In the genomic region with DNA sequence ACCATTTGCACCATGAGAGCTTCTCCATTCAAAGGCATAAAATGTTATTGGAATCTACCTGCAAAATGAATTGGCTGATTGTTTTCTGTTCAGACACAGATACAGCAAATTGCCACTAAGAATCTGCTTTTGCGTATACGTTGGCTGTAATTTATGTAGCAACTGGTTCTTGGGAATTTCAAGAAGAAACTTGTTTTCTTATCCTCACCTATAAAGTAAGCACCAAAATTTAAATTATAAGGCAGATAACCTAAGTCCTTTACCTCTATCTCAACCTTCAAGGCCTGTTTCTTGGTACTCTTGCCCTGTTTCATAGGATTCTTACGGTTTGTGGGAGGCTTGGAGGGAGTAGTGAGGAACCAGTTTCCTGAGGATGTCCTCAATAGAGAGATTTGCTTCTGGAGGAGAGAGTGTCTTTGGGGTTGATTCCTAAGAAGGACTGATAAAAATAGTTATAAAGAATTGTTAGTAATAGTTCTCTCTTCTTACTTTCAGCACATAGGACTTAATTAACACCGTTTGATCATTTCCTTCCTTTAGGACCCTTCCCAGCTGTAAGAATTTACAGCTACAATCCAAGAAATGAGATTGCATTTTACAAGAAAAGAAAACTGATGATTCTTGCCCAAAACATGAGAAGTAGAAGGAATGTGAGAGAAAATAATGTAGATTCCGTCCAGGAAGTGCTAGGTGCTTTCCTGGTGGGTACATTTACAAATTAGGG, we compare ENCODE assay signal across 1 cellular context.
TF ChIP-seq lines count a peak whose summit lies in the region.

No MANE protein-coding gene starts in this region.

TF ChIP-seq in GM23338, 12 proteins besides CTCF, POLR2A, EP300 and RAD21 (continued from another document):
- TF ChIP-seq, protein P1, sequence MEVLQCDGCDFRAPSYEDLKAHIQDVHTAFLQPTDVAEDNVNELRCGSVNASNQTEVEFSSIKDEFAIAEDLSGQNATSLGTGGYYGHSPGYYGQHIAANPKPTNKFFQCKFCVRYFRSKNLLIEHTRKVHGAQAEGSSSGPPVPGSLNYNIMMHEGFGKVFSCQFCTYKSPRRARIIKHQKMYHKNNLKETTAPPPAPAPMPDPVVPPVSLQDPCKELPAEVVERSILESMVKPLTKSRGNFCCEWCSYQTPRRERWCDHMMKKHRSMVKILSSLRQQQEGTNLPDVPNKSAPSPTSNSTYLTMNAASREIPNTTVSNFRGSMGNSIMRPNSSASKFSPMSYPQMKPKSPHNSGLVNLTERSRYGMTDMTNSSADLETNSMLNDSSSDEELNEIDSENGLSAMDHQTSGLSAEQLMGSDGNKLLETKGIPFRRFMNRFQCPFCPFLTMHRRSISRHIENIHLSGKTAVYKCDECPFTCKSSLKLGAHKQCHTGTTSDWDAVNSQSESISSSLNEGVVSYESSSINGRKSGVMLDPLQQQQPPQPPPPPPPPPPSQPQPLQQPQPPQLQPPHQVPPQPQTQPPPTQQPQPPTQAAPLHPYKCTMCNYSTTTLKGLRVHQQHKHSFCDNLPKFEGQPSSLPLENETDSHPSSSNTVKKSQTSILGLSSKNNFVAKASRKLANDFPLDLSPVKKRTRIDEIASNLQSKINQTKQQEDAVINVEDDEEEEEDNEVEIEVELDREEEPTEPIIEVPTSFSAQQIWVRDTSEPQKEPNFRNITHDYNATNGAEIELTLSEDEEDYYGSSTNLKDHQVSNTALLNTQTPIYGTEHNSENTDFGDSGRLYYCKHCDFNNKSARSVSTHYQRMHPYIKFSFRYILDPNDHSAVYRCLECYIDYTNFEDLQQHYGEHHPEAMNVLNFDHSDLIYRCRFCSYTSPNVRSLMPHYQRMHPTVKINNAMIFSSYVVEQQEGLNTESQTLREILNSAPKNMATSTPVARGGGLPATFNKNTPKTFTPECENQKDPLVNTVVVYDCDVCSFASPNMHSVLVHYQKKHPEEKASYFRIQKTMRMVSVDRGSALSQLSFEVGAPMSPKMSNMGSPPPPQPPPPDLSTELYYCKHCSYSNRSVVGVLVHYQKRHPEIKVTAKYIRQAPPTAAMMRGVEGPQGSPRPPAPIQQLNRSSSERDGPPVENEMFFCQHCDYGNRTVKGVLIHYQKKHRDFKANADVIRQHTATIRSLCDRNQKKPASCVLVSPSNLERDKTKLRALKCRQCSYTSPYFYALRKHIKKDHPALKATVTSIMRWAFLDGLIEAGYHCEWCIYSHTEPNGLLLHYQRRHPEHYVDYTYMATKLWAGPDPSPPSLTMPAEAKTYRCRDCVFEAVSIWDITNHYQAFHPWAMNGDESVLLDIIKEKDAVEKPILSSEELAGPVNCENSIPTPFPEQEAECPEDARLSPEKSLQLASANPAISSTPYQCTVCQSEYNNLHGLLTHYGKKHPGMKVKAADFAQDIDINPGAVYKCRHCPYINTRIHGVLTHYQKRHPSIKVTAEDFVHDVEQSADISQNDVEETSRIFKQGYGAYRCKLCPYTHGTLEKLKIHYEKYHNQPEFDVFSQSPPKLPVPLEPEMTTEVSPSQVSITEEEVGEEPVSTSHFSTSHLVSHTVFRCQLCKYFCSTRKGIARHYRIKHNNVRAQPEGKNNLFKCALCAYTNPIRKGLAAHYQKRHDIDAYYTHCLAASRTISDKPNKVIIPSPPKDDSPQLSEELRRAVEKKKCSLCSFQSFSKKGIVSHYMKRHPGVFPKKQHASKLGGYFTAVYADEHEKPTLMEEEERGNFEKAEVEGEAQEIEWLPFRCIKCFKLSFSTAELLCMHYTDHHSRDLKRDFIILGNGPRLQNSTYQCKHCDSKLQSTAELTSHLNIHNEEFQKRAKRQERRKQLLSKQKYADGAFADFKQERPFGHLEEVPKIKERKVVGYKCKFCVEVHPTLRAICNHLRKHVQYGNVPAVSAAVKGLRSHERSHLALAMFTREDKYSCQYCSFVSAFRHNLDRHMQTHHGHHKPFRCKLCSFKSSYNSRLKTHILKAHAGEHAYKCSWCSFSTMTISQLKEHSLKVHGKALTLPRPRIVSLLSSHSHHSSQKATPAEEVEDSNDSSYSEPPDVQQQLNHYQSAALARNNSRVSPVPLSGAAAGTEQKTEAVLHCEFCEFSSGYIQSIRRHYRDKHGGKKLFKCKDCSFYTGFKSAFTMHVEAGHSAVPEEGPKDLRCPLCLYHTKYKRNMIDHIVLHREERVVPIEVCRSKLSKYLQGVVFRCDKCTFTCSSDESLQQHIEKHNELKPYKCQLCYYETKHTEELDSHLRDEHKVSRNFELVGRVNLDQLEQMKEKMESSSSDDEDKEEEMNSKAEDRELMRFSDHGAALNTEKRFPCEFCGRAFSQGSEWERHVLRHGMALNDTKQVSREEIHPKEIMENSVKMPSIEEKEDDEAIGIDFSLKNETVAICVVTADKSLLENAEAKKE (CRISPR knock-in tag; IDR thresholded peaks at IDR 0.05): no peak
- TF ChIP-seq NANOG (IDR thresholded peaks at IDR 0.05; ENCODE audit: borderline replicate concordance) (no peak), ZNF114 (CRISPR knock-in tag; IDR thresholded peaks at IDR 0.05) (no peak), EZH2 (IDR thresholded peaks at IDR 0.05; ENCODE audit: low read depth, unreplicated experiment) (no peak), JUNB (IDR thresholded peaks at IDR 0.05; ENCODE audit: unreplicated experiment) (no peak), POLR2AphosphoS5 (IDR thresholded peaks at IDR 0.05; ENCODE audit: low read depth) (no peak)
